In genomic region chr1:190353538-190354101, GRCh38 we compare ENCODE assay signal across 32 cellular contexts.
DNase-seq lines count a peak whose midpoint lies in the region; ATAC-seq, FAIRE-seq and TF ChIP-seq lines count a peak whose summit lies in the region.
"Had no signal": no experiment of that assay in that cellular context is flagged by ENCODE, and none has a peak within 500 bp of the region (broad histone marks: within the 10 kb centered on the region; RNA-seq: fewer than 3 reads in every experiment).

No MANE protein-coding gene starts in this region.

- H3K27ac ChIP-seq in SU-DHL-6 (ENCODE audit: low read depth, low read length) = no peak overlapping the region
- H3K27ac ChIP-seq: cardiac muscle cell, esophagus muscularis mucosa, KMS-11, left lung had no signal

- no peak overlapping the region for H3K4me2 ChIP-seq in SU-DHL-6 (ENCODE audit: low read depth, low read length, poor library complexity, severe bottlenecking)
- H3K4me2 ChIP-seq: KMS-11 had no signal

- H3K9me3 ChIP-seq in SU-DHL-6 (ENCODE audit: insufficient read depth, low read length) (no peaks in the 10 kb centered on the region), HAP-1 (no peaks in the 10 kb centered on the region)
- H3K9me3 ChIP-seq: Caco-2, esophagus muscularis mucosa had no signal

- H3K9me2 ChIP-seq in SU-DHL-6 (replicated peaks; ENCODE audit: insufficient read depth, low read length) = no peaks in the 10 kb centered on the region

- H3F3A ChIP-seq in SU-DHL-6 (ENCODE audit: insufficient read depth) = no peaks in the 10 kb centered on the region

- peak; percentile 77 for FAIRE-seq in D721Med (lab: Jason Lieb, UNC)
- FAIRE-seq: GM12878, H54 had no signal

- no peaks in the 10 kb centered on the region for H4K20me1 ChIP-seq in SU-DHL-6 (ENCODE audit: low read depth, low read length)

- ATAC-seq in HG02885 (IDR thresholded peaks at IDR 0.05; ENCODE audit: poor library complexity, unreplicated experiment) (peak; percentile 40), GM19324 (IDR thresholded peaks at IDR 0.05; ENCODE audit: low FRiP score, unreplicated experiment) (no peak)
- ATAC-seq: effector memory CD8-positive, alpha-beta T cell; GM12878; left lung; Right ventricle myocardium inferior; sciatic nerve; stimulated activated effector memory CD8-positive, alpha-beta T cell treated with anti-CD3 and anti-CD28 coated beads, Interleukin-12 subunit alpha, Interleukin-12 subunit beta, amount 100 ng/mL, for 72 hours had no signal

- peak overlapping the region; percentile 40 for H2AFZ ChIP-seq in SU-DHL-6 (ENCODE audit: low read depth, low read length, severe bottlenecking)

- H3K79me2 ChIP-seq in SU-DHL-6 (ENCODE audit: insufficient read depth, low read length) = no peaks in the 10 kb centered on the region

- H3K36me3 ChIP-seq in SU-DHL-6 (ENCODE audit: low read length) (no peaks in the 10 kb centered on the region), HAP-1 (replicated peaks) (no peaks in the 10 kb centered on the region)
- H3K36me3 ChIP-seq: cardiac muscle cell, esophagus muscularis mucosa, left lung had no signal

- DNase-seq in D721Med (ENCODE audit: insufficient read length, low spot score) = no peak
- peak; percentile 51 for DNase-seq in fibroblast of peridontal ligament (ENCODE audit: extremely low read depth)
- no peak for DNase-seq in NCI-H345 (lab: John Stamatoyannopoulos, UW)
- no peak for DNase-seq in HAP-1 (ENCODE audit: low spot score in 2 of 2)
- DNase-seq: activated B cell treated with CpG ODN at 0.5 μM for 24 hours; activated CD4-positive, alpha-beta T cell treated with anti-CD3 and anti-CD28 coated beads, Interleukin-2, amount 50 U/mL, for 4 hours; activated naive CD4-positive, alpha-beta T cell treated with anti-CD3 and anti-CD28 coated beads, Interleukin-2, amount 50 U/mL, for 16 hours; C1 segment of cervical spinal cord; Caco-2; cortex of kidney; DMS79 treated with DMSO at 0.1 percent for 48 hours; effector memory CD8-positive, alpha-beta T cell; left lung; mesendoderm; MV-4-11; NCI-H1436 treated with DMSO at 0.1 percent for 48 hours; NCI-H2107; NCI-H510A; posterior cingulate gyrus; stimulated activated CD4-positive, alpha-beta T cell treated with anti-CD3 and anti-CD28 coated beads, Interleukin-4, amount 100 ng/mL, for 24 hours; trophoblast cell had no signal

- in situ Hi-C loops in HAP-1 (cut with MboI; ENCODE audit: low sequenced_read_pairs) = no loop called here

- H3K27me3 ChIP-seq in SU-DHL-6 (ENCODE audit: low read length) (no peaks in the 10 kb centered on the region), HAP-1 (ENCODE audit: low read depth) (no peaks in the 10 kb centered on the region)
- H3K27me3 ChIP-seq: cardiac muscle cell, esophagus muscularis mucosa, left lung had no signal

- TF ChIP-seq CTCF in D721Med (IDR thresholded peaks at IDR 0.05; ENCODE audit: insufficient read depth, missing control alignments) = no peak
- no peak for TF ChIP-seq CTCF in SU-DHL-6 (IDR thresholded peaks at IDR 0.05; ENCODE audit: insufficient read depth, low read length, poor library complexity, severe bottlenecking)

- H3K9ac ChIP-seq in SU-DHL-6 (ENCODE audit: low read length) = no peak overlapping the region
- H3K9ac ChIP-seq: KMS-11 had no signal

- no peak overlapping the region for H3K4me3 ChIP-seq in SU-DHL-6 (ENCODE audit: insufficient read depth, low read length, poor library complexity, severe bottlenecking)
- no peak overlapping the region for H3K4me3 ChIP-seq in HAP-1
- H3K4me3 ChIP-seq: cardiac muscle cell, esophagus muscularis mucosa, GM12878, left lung had no signal

- peaks cover 12% of the 10 kb centered on the region for H3K4me1 ChIP-seq in HAP-1
- H3K4me1 ChIP-seq: Caco-2, esophagus muscularis mucosa, left lung had no signal
